In genomic region chr7:147282204-147282603, GRCh38 we compare ENCODE assay signal across 1 cellular context.
TF ChIP-seq lines count a peak whose summit lies in the region.

No MANE protein-coding gene starts in this region.

TF ChIP-seq in HepG2, 621 proteins besides CTCF, POLR2A, EP300 and RAD21:
- TF ChIP-seq SNAPC4 (CRISPR knock-in tag; IDR thresholded peaks at IDR 0.05): no peak
- peak; percentile 86 for TF ChIP-seq ATF7 (IDR thresholded peaks at IDR 0.05)
- no peak for TF ChIP-seq ATF7 (CRISPR knock-in tag; IDR thresholded peaks at IDR 0.05)
- peak; percentile 58 for TF ChIP-seq CREB1 (IDR thresholded peaks at IDR 0.05)
- no peak for TF ChIP-seq CREB1 (CRISPR knock-in tag; IDR thresholded peaks at IDR 0.05)
